ENCODE assay signal across 8 cellular contexts in the genomic region with DNA sequence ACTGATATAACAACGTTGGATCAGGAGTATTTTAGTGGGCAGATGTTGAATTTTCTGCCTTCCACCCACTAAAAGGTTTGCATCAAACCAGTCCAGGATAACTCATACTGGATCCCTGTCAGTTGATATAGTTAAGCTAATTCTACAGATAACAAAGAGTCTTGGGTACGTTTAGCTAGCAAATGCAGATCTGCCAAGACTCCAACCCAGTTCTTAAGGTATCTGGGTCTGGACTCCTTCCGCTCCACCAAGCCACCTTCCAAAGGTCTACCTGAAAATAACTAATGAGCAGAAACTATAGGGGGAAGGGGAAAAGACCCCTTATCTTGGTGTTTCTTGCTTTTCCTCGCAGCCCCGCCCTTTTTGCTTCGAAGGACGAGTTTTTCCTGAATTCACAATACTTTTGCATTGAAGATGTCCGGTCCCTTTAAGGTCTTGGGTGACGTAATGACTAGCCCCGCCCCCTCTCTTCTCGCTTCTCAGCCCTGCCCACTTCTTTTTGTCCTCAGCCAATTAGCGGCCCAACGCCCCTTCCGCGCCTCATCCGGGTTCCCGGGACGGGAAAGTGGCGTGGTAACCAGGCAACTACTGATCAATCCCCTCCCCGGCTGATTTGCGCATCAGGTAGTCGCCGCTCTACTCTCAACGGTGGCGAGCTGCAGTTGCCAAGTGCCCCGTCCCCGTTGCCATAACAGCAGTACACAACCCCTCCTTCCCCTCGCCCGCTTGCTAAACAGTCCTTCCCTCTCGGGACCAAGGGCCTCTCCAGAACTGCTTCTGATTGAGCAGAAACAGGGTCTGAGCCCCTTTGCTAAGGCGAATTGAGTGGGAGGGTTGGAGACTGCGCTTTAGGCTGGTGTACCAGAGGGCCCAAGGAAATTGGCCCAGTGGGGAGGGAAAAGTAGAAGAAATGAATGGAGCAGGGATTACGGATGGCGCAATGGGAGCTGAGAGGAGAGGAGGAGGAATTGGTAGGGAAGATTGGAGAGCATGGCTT. TPM values are rescaled to one million over a fixed set of nuclear protein-coding genes. Genes with fewer than 3 reads are reported as not detected.
DNase-seq lines count a peak whose midpoint lies in the region; ATAC-seq and TF ChIP-seq lines count a peak whose summit lies in the region.

Gene LRRC23, plus strand, starts transcription at position 543 of the 997 bp plus-strand sequence. CDS start 812 bp downstream, outside the sequence.

- H3K4me3 ChIP-seq in astrocyte of the spinal cord (ENCODE audit: low read depth, low read length) = peak within 1 kb of the TSS; percentile 85

- TF ChIP-seq CTCF in astrocyte of the spinal cord (IDR thresholded peaks at IDR 0.05; ENCODE audit: low read depth, low read length) = no peak

- in situ Hi-C loops in astrocyte of the spinal cord (cut with HindIII; ENCODE audit: low sequenced_read_pairs) = no loop called here

- DNase-seq in NCI-H2029 (lab: John Stamatoyannopoulos, UW) (peak; percentile 96), T-helper 9 cell (peak; percentile 96), astrocyte of the spinal cord (ENCODE audit: low read depth, low spot score) (peak; percentile 95), hippocampal formation (lab: John Stamatoyannopoulos, UW) (peak; percentile 94 to 96), renal cortical epithelial cell (ENCODE audit: low read depth) (peak; percentile 94)

- peak; percentile 55 for TF ChIP-seq POLR2A in GM18505 (IDR thresholded peaks at IDR 0.05; ENCODE audit: borderline replicate concordance, extremely low read depth, insufficient read depth, insufficient read length)

- ATAC-seq in GM18505 (IDR thresholded peaks at IDR 0.05; ENCODE audit: unreplicated experiment) = peak; percentile 86
- ATAC-seq in HG02943 (IDR thresholded peaks at IDR 0.05; ENCODE audit: low read depth, unreplicated experiment) = peak; percentile 81
- ATAC-seq in HG03469 (IDR thresholded peaks at IDR 0.05; ENCODE audit: unreplicated experiment) = no peak

RNA-seq across cellular contexts. Expression of gene LRRC23, which starts in this region (rescaled TPM):
- 16.1 and 16.4 TPM in 2 replicates for total RNA-seq in renal cortical epithelial cell
